29 cellular contexts compared by ENCODE assay signal in genomic region chr20:34427784-34428183, GRCh38.
"Had no signal": no experiment of that assay in that cellular context is flagged by ENCODE, and none has a peak within 500 bp of the region (broad histone marks: within the 10 kb centered on the region; RNA-seq: fewer than 3 reads in every experiment).

No MANE protein-coding gene starts in this region.

- H3K27ac ChIP-seq: adrenal gland, ascending aorta, breast epithelium, cardiac muscle cell, epithelial cell of prostate, esophagus squamous epithelium, gastroesophageal sphincter, heart right ventricle had no signal

- DNase-seq: activated CD4-positive, alpha-beta memory T cell treated with anti-CD3 and anti-CD28 coated beads for 36 hours; activated CD4-positive, alpha-beta T cell treated with anti-CD3 and anti-CD28 coated beads for 36 hours; activated CD4-positive, alpha-beta T cell treated with anti-CD3 and anti-CD28 coated beads, Interleukin-2, amount 10 ng/mL, durations not matched to agents 24 days and 14 days; activated CD4-positive, CD25-positive, alpha-beta regulatory T cell; activated CD4-positive, CD25-positive, alpha-beta regulatory T cell treated with anti-CD3 and anti-CD28 coated beads, Interleukin-2, amount 50 U/mL, for 72 hours; activated CD8-positive, alpha-beta memory T cell treated with anti-CD3 and anti-CD28 coated beads, Interleukin-2, amount 10 ng/mL, durations not matched to agents 7 days and 5 days; activated CD8-positive, alpha-beta memory T cell treated with anti-CD3 and anti-CD28 coated beads, Interleukin-2, amount 50 U/mL, for 4 hours; activated CD8-positive, alpha-beta T cell treated with anti-CD3 and anti-CD28 coated beads, Interleukin-2, amount 10 ng/mL, durations not matched to agents 7 days and 5 days; activated effector memory CD4-positive, alpha-beta T cell treated with anti-CD3 and anti-CD28 coated beads, Interleukin-2, amount 50 U/mL, for 16 hours; activated naive CD4-positive, alpha-beta T cell treated with anti-CD3 and anti-CD28 coated beads for 36 hours; activated naive CD8-positive, alpha-beta T cell treated with anti-CD3 and anti-CD28 coated beads for 36 hours; activated naive CD8-positive, alpha-beta T cell treated with anti-CD3 and anti-CD28 coated beads, Interleukin-2, amount 50 U/mL, for 24 hours; activated T-cell treated with anti-CD3 and anti-CD28 coated beads, Interleukin-2, amount 50 U/mL, for 1 hour; adrenal gland; cortex of kidney; dermis blood vessel endothelial cell; effector CD8-positive, alpha-beta T cell; esophagus squamous epithelium; foreskin melanocyte; heart right ventricle; T-helper 2 cell had no signal

- ATAC-seq: activated CD4-positive, alpha-beta T cell treated with anti-CD3 and anti-CD28 coated beads for 36 hours; activated CD8-positive, alpha-beta memory T cell treated with anti-CD3 and anti-CD28 coated beads, Interleukin-2, amount 10 ng/mL, durations not matched to agents 7 days and 5 days; activated CD8-positive, alpha-beta T cell treated with anti-CD3 and anti-CD28 coated beads, Interleukin-2, amount 10 ng/mL, durations not matched to agents 7 days and 5 days; activated naive CD8-positive, alpha-beta T cell treated with anti-CD3 and anti-CD28 coated beads, Interleukin-2, amount 50 U/mL, for 24 hours; activated T-helper 17 cell treated with anti-CD3 and anti-CD28 coated beads, Interleukin-2, amount 50 U/mL, for 72 hours; gastroesophageal sphincter; heart right ventricle had no signal

- H3K27me3 ChIP-seq: adrenal gland, ascending aorta, breast epithelium, cardiac muscle cell, esophagus squamous epithelium, gastroesophageal sphincter, heart right ventricle had no signal

- H3K27ac Mint-ChIP-seq: activated CD4-positive, alpha-beta memory T cell treated with anti-CD3 and anti-CD28 coated beads for 36 hours; activated CD4-positive, alpha-beta T cell treated with anti-CD3 and anti-CD28 coated beads for 36 hours; activated CD4-positive, alpha-beta T cell treated with anti-CD3 and anti-CD28 coated beads, Interleukin-2, amount 10 ng/mL, durations not matched to agents 24 days and 14 days; activated CD8-positive, alpha-beta memory T cell treated with anti-CD3 and anti-CD28 coated beads, Interleukin-2, amount 10 ng/mL, durations not matched to agents 7 days and 5 days; activated CD8-positive, alpha-beta T cell treated with anti-CD3 and anti-CD28 coated beads, Interleukin-2, amount 10 ng/mL, durations not matched to agents 7 days and 5 days; activated naive CD4-positive, alpha-beta T cell treated with anti-CD3 and anti-CD28 coated beads for 36 hours; activated naive CD4-positive, alpha-beta T cell treated with anti-CD3 and anti-CD28 coated beads, Interleukin-2, amount 50 U/mL, for 24 hours; activated naive CD8-positive, alpha-beta T cell treated with anti-CD3 and anti-CD28 coated beads for 36 hours; activated naive CD8-positive, alpha-beta T cell treated with anti-CD3 and anti-CD28 coated beads, Interleukin-2, amount 50 U/mL, for 24 hours; activated T-helper 17 cell treated with anti-CD3 and anti-CD28 coated beads, Interleukin-2, amount 50 U/mL, for 72 hours had no signal

- H3K27me3 Mint-ChIP-seq: activated CD4-positive, alpha-beta memory T cell treated with anti-CD3 and anti-CD28 coated beads for 36 hours; activated CD4-positive, alpha-beta T cell treated with anti-CD3 and anti-CD28 coated beads for 36 hours; activated CD4-positive, alpha-beta T cell treated with anti-CD3 and anti-CD28 coated beads, Interleukin-2, amount 10 ng/mL, durations not matched to agents 24 days and 14 days; activated CD8-positive, alpha-beta memory T cell treated with anti-CD3 and anti-CD28 coated beads, Interleukin-2, amount 10 ng/mL, durations not matched to agents 7 days and 5 days; activated naive CD4-positive, alpha-beta T cell treated with anti-CD3 and anti-CD28 coated beads, Interleukin-2, amount 50 U/mL, for 24 hours; activated naive CD8-positive, alpha-beta T cell treated with anti-CD3 and anti-CD28 coated beads for 36 hours; activated naive CD8-positive, alpha-beta T cell treated with anti-CD3 and anti-CD28 coated beads, Interleukin-2, amount 50 U/mL, for 24 hours; activated T-helper 17 cell treated with anti-CD3 and anti-CD28 coated beads, Interleukin-2, amount 50 U/mL, for 72 hours; brain had no signal

- H3K4me1 Mint-ChIP-seq: activated CD8-positive, alpha-beta memory T cell treated with anti-CD3 and anti-CD28 coated beads, Interleukin-2, amount 10 ng/mL, durations not matched to agents 7 days and 5 days; brain had no signal

- H3K4me3 Mint-ChIP-seq: activated CD4-positive, alpha-beta memory T cell treated with anti-CD3 and anti-CD28 coated beads for 36 hours; activated CD4-positive, alpha-beta T cell treated with anti-CD3 and anti-CD28 coated beads for 36 hours; activated CD4-positive, alpha-beta T cell treated with anti-CD3 and anti-CD28 coated beads, Interleukin-2, amount 10 ng/mL, durations not matched to agents 24 days and 14 days; activated CD8-positive, alpha-beta memory T cell treated with anti-CD3 and anti-CD28 coated beads, Interleukin-2, amount 10 ng/mL, durations not matched to agents 7 days and 5 days; activated CD8-positive, alpha-beta T cell treated with anti-CD3 and anti-CD28 coated beads, Interleukin-2, amount 10 ng/mL, durations not matched to agents 7 days and 5 days; activated naive CD4-positive, alpha-beta T cell treated with anti-CD3 and anti-CD28 coated beads for 36 hours; activated naive CD4-positive, alpha-beta T cell treated with anti-CD3 and anti-CD28 coated beads, Interleukin-2, amount 50 U/mL, for 24 hours; activated naive CD8-positive, alpha-beta T cell treated with anti-CD3 and anti-CD28 coated beads for 36 hours; activated naive CD8-positive, alpha-beta T cell treated with anti-CD3 and anti-CD28 coated beads, Interleukin-2, amount 50 U/mL, for 24 hours; activated T-helper 17 cell treated with anti-CD3 and anti-CD28 coated beads, Interleukin-2, amount 50 U/mL, for 72 hours; brain had no signal

- H3K9me3 Mint-ChIP-seq: activated CD4-positive, alpha-beta memory T cell treated with anti-CD3 and anti-CD28 coated beads for 36 hours; activated CD4-positive, alpha-beta T cell treated with anti-CD3 and anti-CD28 coated beads, Interleukin-2, amount 10 ng/mL, durations not matched to agents 24 days and 14 days; activated naive CD4-positive, alpha-beta T cell treated with anti-CD3 and anti-CD28 coated beads for 36 hours; activated naive CD4-positive, alpha-beta T cell treated with anti-CD3 and anti-CD28 coated beads, Interleukin-2, amount 50 U/mL, for 24 hours; activated naive CD8-positive, alpha-beta T cell treated with anti-CD3 and anti-CD28 coated beads for 36 hours; activated naive CD8-positive, alpha-beta T cell treated with anti-CD3 and anti-CD28 coated beads, Interleukin-2, amount 50 U/mL, for 24 hours; activated T-helper 17 cell treated with anti-CD3 and anti-CD28 coated beads, Interleukin-2, amount 50 U/mL, for 72 hours; brain had no signal

- H3K4me3 ChIP-seq: adrenal gland, ascending aorta, breast epithelium, cardiac muscle cell, esophagus squamous epithelium, gastroesophageal sphincter, heart right ventricle had no signal
